Comparison of ENCODE assay signal across 8 cellular contexts in the genomic region with DNA sequence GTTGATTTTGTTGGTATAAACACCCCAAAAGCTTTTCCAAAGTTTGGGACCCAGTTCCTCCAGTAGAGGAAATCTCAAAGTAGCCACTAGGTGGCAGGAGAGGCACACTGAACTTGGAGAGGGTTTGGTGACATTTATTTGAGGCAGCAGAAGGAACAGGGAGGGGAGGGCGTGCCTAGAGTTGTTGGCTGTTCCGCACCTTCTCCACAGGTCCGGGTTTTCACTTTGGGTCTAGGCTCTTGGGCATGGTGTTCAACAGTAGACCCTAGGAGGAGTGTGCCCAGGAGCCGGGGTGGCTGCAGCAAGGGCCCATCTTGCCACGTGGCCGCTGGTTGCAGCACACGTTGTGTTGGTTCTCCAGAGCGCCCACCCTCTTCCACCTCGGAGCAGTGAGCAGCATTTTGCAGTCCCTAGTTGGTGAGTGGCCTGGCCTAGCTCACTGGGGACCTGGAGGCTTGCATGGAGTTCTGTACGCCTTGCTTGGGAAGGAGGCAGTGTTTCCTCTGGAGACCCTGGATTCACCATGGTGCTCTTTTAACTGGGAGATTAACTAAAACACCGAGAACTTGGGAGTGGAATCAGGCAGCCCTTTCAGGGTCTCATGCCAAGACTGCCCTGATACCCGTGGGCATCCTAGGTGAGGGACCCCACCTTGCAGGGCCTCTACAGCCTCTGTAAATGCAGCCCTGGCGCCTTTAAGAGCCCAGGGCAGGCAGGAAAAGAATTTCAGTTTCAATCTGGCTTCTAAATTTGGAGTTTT. TPM values are rescaled to one million over a fixed set of nuclear protein-coding genes. Genes with fewer than 3 reads are reported as not detected.
DNase-seq lines count a peak whose midpoint lies in the region; ATAC-seq and TF ChIP-seq lines count a peak whose summit lies in the region.

No MANE protein-coding gene starts in this region.

- peak overlapping the region; percentile 19 for H2AK5ac ChIP-seq in mesendoderm (ENCODE audit: low read length)

- H3K9ac ChIP-seq in endodermal cell (ENCODE audit: extremely low read depth, low read length, poor library complexity, severe bottlenecking) (peak overlapping the region; percentile 96), mesendoderm (ENCODE audit: low read length) (peak overlapping the region; percentile 89)

- H3K4me3 Mint-ChIP-seq in endodermal cell: peak overlapping the region; percentile 62

- H3K79me1 ChIP-seq in mesendoderm (ENCODE audit: low read length): peaks cover 12% of the 10 kb centered on the region

- H4K8ac ChIP-seq in mesendoderm (ENCODE audit: low read depth, low read length): no peak overlapping the region

- H3K27me3 Mint-ChIP-seq in endodermal cell (ENCODE audit: insufficient read depth): no peaks in the 10 kb centered on the region

- peak overlapping the region; percentile 69 for H3K23ac ChIP-seq in mesendoderm (ENCODE audit: low read length)

- peak overlapping the region; percentile 74 for H3K4ac ChIP-seq in mesendoderm (ENCODE audit: low read depth, low read length)

- H3K4me3 ChIP-seq in endodermal cell (ENCODE audit: low read length) (peak overlapping the region; percentile 94), mesendoderm (ENCODE audit: low read length) (no peak overlapping the region)

- no peak overlapping the region for H4K5ac ChIP-seq in mesendoderm (ENCODE audit: low read length)

- 13 to 15% methylated on average over 11 to 13 of the region's 13 CpGs for WGBS in endodermal cell (ENCODE audit: insufficient coverage in 1 of 2, insufficient read length in 1 of 2), 2 experiments
- no CpG with 5 or more reads among the region's 13 CpGs for WGBS in mesendoderm (ENCODE audit: extremely low coverage, insufficient coverage, low lambda C conversion rate)

- no peaks in the 10 kb centered on the region for H3K9me3 Mint-ChIP-seq in endodermal cell

- ATAC-seq in GM18873 (IDR thresholded peaks at IDR 0.05; ENCODE audit: low FRiP score, unreplicated experiment): no peak

- H3K27ac Mint-ChIP-seq in endodermal cell: peak overlapping the region; percentile 97

- H3K4me1 ChIP-seq in endodermal cell (ENCODE audit: control insufficient read depth, insufficient read depth, low read length) (peaks cover 11% of the 10 kb centered on the region), mesendoderm (ENCODE audit: control insufficient read depth, low read depth, low read length) (peaks cover 13% of the 10 kb centered on the region)

- H3K27me3 ChIP-seq in endodermal cell (ENCODE audit: control insufficient read depth, insufficient read depth, low read length, poor library complexity, severe bottlenecking): no peaks in the 10 kb centered on the region
- no peaks in the 10 kb centered on the region for H3K27me3 ChIP-seq in mesendoderm (ENCODE audit: insufficient read depth, low read length, poor library complexity)

- peak overlapping the region; percentile 64 for H3K18ac ChIP-seq in mesendoderm (ENCODE audit: low read length)

- H2BK120ac ChIP-seq in mesendoderm (ENCODE audit: low read depth, low read length): peak overlapping the region; percentile 31

- H3K27ac ChIP-seq in endodermal cell (ENCODE audit: low read depth, low read length) (peak overlapping the region; percentile 100), mesendoderm (ENCODE audit: low read depth, low read length) (peak overlapping the region; percentile 92)

- peak overlapping the region; percentile 88 for H3K56ac ChIP-seq in mesendoderm (ENCODE audit: low read length)

- no peak overlapping the region for H2BK15ac ChIP-seq in mesendoderm (replicated peaks; ENCODE audit: low read depth)

- peak overlapping the region; percentile 25 for H3K4me2 ChIP-seq in mesendoderm (ENCODE audit: low read length)

- H3K4me1 Mint-ChIP-seq in endodermal cell: peaks cover 33% of the 10 kb centered on the region

- H3K36me3 Mint-ChIP-seq in endodermal cell (ENCODE audit: low read depth): peaks cover 44% of the 10 kb centered on the region

- H3K9me3 ChIP-seq in endodermal cell (ENCODE audit: control insufficient read depth, low read length): no peaks in the 10 kb centered on the region

- peak overlapping the region; percentile 94 for H2BK5ac ChIP-seq in mesendoderm (ENCODE audit: low read length)

- peak; percentile 77 for TF ChIP-seq CTCF in GM13977 (IDR thresholded peaks at IDR 0.05; ENCODE audit: extremely low read depth, insufficient read depth, missing control alignments)
- peak; percentile 95 for TF ChIP-seq CTCF in endodermal cell (conservative IDR thresholded peaks at IDR 0.05)

- DNase-seq in GM13977 (ENCODE audit: low spot score) (peak; percentile 79), HT1080 (ENCODE audit: low read depth) (peak; percentile 83), NOMO-1 (lab: John Stamatoyannopoulos, UW; ENCODE audit: unreplicated experiment in 2 of 2) (peak; percentile 86 to 88), endodermal cell (peak; percentile 92), mesendoderm (peak; percentile 93)
- peak; percentile 47 to 61 for DNase-seq in activated CD8-positive, alpha-beta memory T cell treated with anti-CD3 and anti-CD28 coated beads for 4 hours (ENCODE audit: low read depth in 2 of 2)
- peak; percentile 44 for DNase-seq in stimulated activated CD8-positive, alpha-beta memory T cell treated with anti-CD3 and anti-CD28 coated beads, Interleukin-12 subunit alpha, Interleukin-12 subunit beta, amount 100 ng/mL, for 4 hours (ENCODE audit: low read depth)

- H3K36me3 ChIP-seq in endodermal cell (ENCODE audit: control insufficient read depth, insufficient read depth, low read length) (peaks cover 51% of the 10 kb centered on the region), mesendoderm (ENCODE audit: control insufficient read depth, insufficient read depth, low read length) (peaks cover 5% of the 10 kb centered on the region)

- in situ Hi-C loops in GM13977 (cut with MboI; ENCODE audit: low pct_unique_long_range_greater_than_20kb, low sequenced_read_pairs, unreplicated experiment): loop anchor here (10.0 to 25.0 kb wide), 2 partner anchors 475 to 648 kb away; no protein-coding TSS in a partner anchor

- H3K79me2 ChIP-seq in mesendoderm (ENCODE audit: control insufficient read depth, insufficient read depth, low read length): peaks cover 11% of the 10 kb centered on the region

RNA-seq across cellular contexts. Expression of gene PTPA, which starts 28.2 kb away (rescaled TPM):
- 167 and 214 TPM in 2 replicates for total RNA-seq in HT1080 (2014; rRNA removed; shearing (Covaris generic))
- 110 and 122 TPM in 2 replicates for polyA plus RNA-seq in HT1080 (2015; cell fraction: cytosol; rRNA removed)
- 102 and 120 TPM in 2 replicates for polyA plus RNA-seq in HT1080 (2015; cell fraction: nucleus; rRNA removed)
- 100 to 1,000 TPM; 134 to 139 TPM for total RNA-seq in endodermal cell
- polyA plus RNA-seq in endodermal cell (2013, experiment 1 of 2): 105 TPM
- polyA plus RNA-seq in endodermal cell (2013, experiment 2 of 2): 96.3 TPM
- polyA plus RNA-seq in mesendoderm (2013, experiment 1 of 2): 73.6 TPM
- polyA plus RNA-seq in mesendoderm (2013, experiment 2 of 2): 72.5 TPM

RNA-seq across cellular contexts. Expression of gene CRAT, which starts 28.8 kb away (rescaled TPM):
- 13.4 and 18.4 TPM in 2 replicates for total RNA-seq in HT1080 (2014; rRNA removed; shearing (Covaris generic))
- polyA plus RNA-seq in HT1080 (2015; cell fraction: cytosol; rRNA removed): 26.5 and 32.5 TPM in 2 replicates
- 28.3 and 29.7 TPM in 2 replicates for polyA plus RNA-seq in HT1080 (2015; cell fraction: nucleus; rRNA removed)
- 10 to 100 TPM; 17.2 to 17.5 TPM for total RNA-seq in endodermal cell
- polyA plus RNA-seq in endodermal cell (2013, experiment 1 of 2): 25.3 TPM
- polyA plus RNA-seq in endodermal cell (2013, experiment 2 of 2): 24.3 TPM
- 1.8 TPM for polyA plus RNA-seq in mesendoderm (2013, experiment 1 of 2)
- 1.5 TPM for polyA plus RNA-seq in mesendoderm (2013, experiment 2 of 2)

RNA-seq across cellular contexts. Expression of gene IER5L, which starts 38.6 kb away (rescaled TPM):
- 58.9 and 76.5 TPM in 2 replicates for total RNA-seq in HT1080 (2014; rRNA removed; shearing (Covaris generic))
- polyA plus RNA-seq in HT1080 (2015; cell fraction: cytosol; rRNA removed): 20.3 and 22.7 TPM in 2 replicates
- polyA plus RNA-seq in HT1080 (2015; cell fraction: nucleus; rRNA removed): 23.0 and 25.0 TPM in 2 replicates
- total RNA-seq in endodermal cell: 1 to 10 TPM; 6.8 to 8.1 TPM
- polyA plus RNA-seq in endodermal cell (2013, experiment 1 of 2): 48.3 TPM
- 51.1 TPM for polyA plus RNA-seq in endodermal cell (2013, experiment 2 of 2)
- 0.93 TPM for polyA plus RNA-seq in mesendoderm (2013, experiment 1 of 2)
- 0.76 TPM for polyA plus RNA-seq in mesendoderm (2013, experiment 2 of 2)

RNA-seq across cellular contexts. Expression of gene DOLPP1, which starts 58.5 kb away (rescaled TPM):
- total RNA-seq in HT1080 (2014; rRNA removed; shearing (Covaris generic)): 20.5 and 23.8 TPM in 2 replicates
- 15.6 and 16.6 TPM in 2 replicates for polyA plus RNA-seq in HT1080 (2015; cell fraction: cytosol; rRNA removed)
- 17.9 and 19.5 TPM in 2 replicates for polyA plus RNA-seq in HT1080 (2015; cell fraction: nucleus; rRNA removed)
- 10 to 100 TPM; 30.1 to 30.4 TPM for total RNA-seq in endodermal cell
- 28.6 TPM for polyA plus RNA-seq in endodermal cell (2013, experiment 1 of 2)
- 25.3 TPM for polyA plus RNA-seq in endodermal cell (2013, experiment 2 of 2)
- 31.2 TPM for polyA plus RNA-seq in mesendoderm (2013, experiment 1 of 2)
- 29.1 TPM for polyA plus RNA-seq in mesendoderm (2013, experiment 2 of 2)
